Comparison of ENCODE assay signal across 1 cellular context in the genomic region with DNA sequence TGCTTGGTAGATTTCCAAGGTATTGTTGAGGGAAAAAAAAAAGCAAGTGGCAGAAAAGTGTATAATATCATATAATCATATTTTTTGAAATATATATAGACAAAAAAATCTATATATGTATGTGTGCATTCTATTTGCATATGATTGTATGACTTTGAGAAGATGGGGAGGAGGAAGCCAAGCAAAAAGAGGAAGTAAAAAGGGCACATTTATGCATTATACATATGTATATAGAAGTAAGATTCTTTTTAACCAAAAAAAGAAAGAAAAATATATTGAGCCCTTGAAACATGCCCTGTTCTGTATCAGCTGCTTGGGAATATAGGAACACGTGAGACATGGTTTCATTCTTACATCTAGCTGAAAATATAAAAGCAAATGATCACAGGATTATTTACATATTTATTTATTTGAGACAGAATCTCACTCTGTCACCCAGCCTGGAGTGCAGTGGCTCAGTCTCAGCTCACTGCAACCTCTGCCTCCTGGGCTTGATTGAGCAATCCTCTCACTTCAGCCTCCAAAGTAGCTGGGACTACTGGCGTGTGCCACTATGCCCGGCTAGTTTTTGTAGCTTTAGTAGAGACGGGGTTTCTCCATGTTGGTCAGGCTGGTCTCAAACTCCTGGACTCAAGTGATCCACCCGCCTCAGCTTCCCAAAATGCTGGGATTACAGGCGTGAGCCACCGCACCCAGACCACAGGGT.
TF ChIP-seq lines count a peak whose summit lies in the region.

No MANE protein-coding gene starts in this region.

TF ChIP-seq in SK-N-SH treated with all-trans-retinoic acid at 6 μM for 48 hours, 23 proteins besides CTCF, POLR2A, EP300 and RAD21 (continued from another document):
- TF ChIP-seq, protein P1, sequence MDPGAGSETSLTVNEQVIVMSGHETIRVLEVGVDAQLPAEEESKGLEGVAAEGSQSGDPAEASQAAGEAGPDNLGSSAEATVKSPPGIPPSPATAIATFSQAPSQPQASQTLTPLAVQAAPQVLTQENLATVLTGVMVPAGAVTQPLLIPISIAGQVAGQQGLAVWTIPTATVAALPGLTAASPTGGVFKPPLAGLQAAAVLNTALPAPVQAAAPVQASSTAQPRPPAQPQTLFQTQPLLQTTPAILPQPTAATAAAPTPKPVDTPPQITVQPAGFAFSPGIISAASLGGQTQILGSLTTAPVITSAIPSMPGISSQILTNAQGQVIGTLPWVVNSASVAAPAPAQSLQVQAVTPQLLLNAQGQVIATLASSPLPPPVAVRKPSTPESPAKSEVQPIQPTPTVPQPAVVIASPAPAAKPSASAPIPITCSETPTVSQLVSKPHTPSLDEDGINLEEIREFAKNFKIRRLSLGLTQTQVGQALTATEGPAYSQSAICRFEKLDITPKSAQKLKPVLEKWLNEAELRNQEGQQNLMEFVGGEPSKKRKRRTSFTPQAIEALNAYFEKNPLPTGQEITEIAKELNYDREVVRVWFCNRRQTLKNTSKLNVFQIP (CRISPR knock-in tag; IDR thresholded peaks at IDR 0.05; ENCODE audit: borderline replicate concordance, low read depth) = no peak
- TF ChIP-seq ZFP30 (CRISPR knock-in tag; IDR thresholded peaks at IDR 0.05) = no peak
- no peak for TF ChIP-seq ARNTL (CRISPR knock-in tag; IDR thresholded peaks at IDR 0.05; ENCODE audit: borderline replicate concordance, low read depth)
- TF ChIP-seq TCF4 (CRISPR knock-in tag; IDR thresholded peaks at IDR 0.05; ENCODE audit: borderline replicate concordance) = no peak
- no peak for TF ChIP-seq ZC3H10 (CRISPR knock-in tag; IDR thresholded peaks at IDR 0.05)
- TF ChIP-seq PPARA (CRISPR knock-in tag; IDR thresholded peaks at IDR 0.05; ENCODE audit: borderline replicate concordance) = no peak
- no peak for TF ChIP-seq ZNF70 (CRISPR knock-in tag; IDR thresholded peaks at IDR 0.05)
- TF ChIP-seq RARB (CRISPR knock-in tag; IDR thresholded peaks at IDR 0.05) = no peak
- no peak for TF ChIP-seq ZFP3 (CRISPR knock-in tag; IDR thresholded peaks at IDR 0.05)
- TF ChIP-seq, protein P2, sequence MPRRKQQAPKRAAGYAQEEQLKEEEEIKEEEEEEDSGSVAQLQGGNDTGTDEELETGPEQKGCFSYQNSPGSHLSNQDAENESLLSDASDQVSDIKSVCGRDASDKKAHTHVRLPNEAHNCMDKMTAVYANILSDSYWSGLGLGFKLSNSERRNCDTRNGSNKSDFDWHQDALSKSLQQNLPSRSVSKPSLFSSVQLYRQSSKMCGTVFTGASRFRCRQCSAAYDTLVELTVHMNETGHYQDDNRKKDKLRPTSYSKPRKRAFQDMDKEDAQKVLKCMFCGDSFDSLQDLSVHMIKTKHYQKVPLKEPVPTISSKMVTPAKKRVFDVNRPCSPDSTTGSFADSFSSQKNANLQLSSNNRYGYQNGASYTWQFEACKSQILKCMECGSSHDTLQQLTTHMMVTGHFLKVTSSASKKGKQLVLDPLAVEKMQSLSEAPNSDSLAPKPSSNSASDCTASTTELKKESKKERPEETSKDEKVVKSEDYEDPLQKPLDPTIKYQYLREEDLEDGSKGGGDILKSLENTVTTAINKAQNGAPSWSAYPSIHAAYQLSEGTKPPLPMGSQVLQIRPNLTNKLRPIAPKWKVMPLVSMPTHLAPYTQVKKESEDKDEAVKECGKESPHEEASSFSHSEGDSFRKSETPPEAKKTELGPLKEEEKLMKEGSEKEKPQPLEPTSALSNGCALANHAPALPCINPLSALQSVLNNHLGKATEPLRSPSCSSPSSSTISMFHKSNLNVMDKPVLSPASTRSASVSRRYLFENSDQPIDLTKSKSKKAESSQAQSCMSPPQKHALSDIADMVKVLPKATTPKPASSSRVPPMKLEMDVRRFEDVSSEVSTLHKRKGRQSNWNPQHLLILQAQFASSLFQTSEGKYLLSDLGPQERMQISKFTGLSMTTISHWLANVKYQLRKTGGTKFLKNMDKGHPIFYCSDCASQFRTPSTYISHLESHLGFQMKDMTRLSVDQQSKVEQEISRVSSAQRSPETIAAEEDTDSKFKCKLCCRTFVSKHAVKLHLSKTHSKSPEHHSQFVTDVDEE (CRISPR knock-in tag; IDR thresholded peaks at IDR 0.05) = no peak
- TF ChIP-seq CSDC2 (CRISPR knock-in tag; IDR thresholded peaks at IDR 0.05) = no peak
- no peak for TF ChIP-seq BACH2 (CRISPR knock-in tag; IDR thresholded peaks at IDR 0.05; ENCODE audit: borderline replicate concordance)
- TF ChIP-seq ISL1 (CRISPR knock-in tag; IDR thresholded peaks at IDR 0.05) = no peak
TF ChIP-seq in SK-N-SH treated with all-trans-retinoic acid at 6 μM for 48 hours: peak in this region for 0.
